Comparison of ENCODE assay signal across 8 cellular contexts in the genomic region with DNA sequence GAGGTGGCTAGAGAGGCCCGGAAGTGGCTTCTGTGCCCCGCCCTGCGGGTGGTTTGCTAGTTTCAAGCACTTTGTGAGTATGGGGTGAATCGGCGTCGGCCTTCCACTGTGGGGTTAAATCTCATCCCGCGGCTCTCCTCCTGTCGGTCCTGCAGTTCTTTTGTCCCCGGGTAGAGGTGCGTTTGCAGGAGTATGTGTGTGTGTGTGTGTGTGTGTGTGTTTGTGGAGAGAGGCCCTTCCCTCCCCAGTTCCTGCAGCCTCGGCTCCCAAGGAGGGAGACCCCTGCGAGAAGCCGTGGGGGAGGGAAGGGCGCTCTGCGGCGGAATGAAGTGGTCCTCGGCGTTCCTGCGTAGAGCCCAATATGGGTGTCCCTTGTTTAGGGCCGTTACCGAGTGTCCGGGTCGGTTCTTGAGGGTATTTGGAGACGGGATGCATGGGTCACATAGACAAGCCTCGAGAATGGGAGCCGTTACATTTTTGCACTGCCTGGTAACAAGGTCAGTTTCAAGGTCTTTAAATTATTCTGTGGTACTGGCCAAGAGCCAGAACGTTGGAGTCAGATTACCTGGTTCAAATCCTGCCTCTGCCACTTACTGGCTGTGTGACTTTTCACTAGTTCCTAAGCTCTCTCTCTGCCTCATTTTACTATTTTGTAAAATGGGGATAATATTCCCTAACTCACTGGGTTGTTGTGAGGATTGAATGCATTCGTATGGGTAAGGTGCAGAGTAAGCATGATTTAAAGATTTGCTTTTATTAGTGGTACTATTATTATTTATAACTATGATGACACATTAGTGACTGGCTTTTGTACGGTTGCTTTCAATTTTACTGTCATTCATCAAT. TPM values are rescaled to one million over a fixed set of nuclear protein-coding genes. Genes with fewer than 3 reads are reported as not detected.
DNase-seq lines count a peak whose midpoint lies in the region; ATAC-seq and TF ChIP-seq lines count a peak whose summit lies in the region.

ZKSCAN3 (plus strand) TSS at position 56 of the 846 bp plus-strand sequence. CDS start 9,640 bp downstream, outside the sequence.

- TF ChIP-seq CTCF in C4-2B (conservative IDR thresholded peaks at IDR 0.05): no peak
- peak in 1 of 3 donors; percentile 23 for TF ChIP-seq CTCF in lower leg skin (IDR thresholded peaks at IDR 0.05)

- no peaks in the 10 kb centered on the region for H3K36me3 ChIP-seq in duodenal mucosa (ENCODE audit: control insufficient read depth in 1 of 2, insufficient read depth in 2 of 2, low read length in 2 of 2)

- H3K4me3 ChIP-seq in duodenal mucosa (ENCODE audit: low read depth in 1 of 2, low read length in 2 of 2) (peak within 1 kb of the TSS; percentile 98 to 99), lower leg skin (ENCODE audit: low read depth, poor library complexity, severe bottlenecking) (peak within 1 kb of the TSS; percentile 78)

- peak within 1 kb of the TSS; percentile 87 to 99 for H3K9ac ChIP-seq in duodenal mucosa (ENCODE audit: low read depth in 1 of 2, low read length in 2 of 2)

- intact Hi-C loops in lower leg skin (cut with DNase I; ENCODE audit: low total_unique reads): no loop called here

- 0 to 1% methylated on average over 27 to 28 of the region's 30 CpGs for WGBS in lower leg skin, 2 donors

- peaks cover 10% of the 10 kb centered on the region in 2 donors for H3K27me3 ChIP-seq in duodenal mucosa (ENCODE audit: control insufficient read depth in 1 of 2, insufficient read depth in 2 of 2, low read length in 2 of 2)

- no peak for TF ChIP-seq POLR2A in lower leg skin (IDR thresholded peaks at IDR 0.05)

- DNase-seq in GM19238 (ENCODE audit: insufficient read length, low spot score) (peak; percentile 76), NCI-H748 treated with DMSO at 0.1 percent for 48 hours (lab: John Stamatoyannopoulos, UW) (peak; percentile 89), lower leg skin (ENCODE audit: low spot score in 2 of 2) (peak; percentile 79 to 96)
- DNase-seq in activated CD4-positive, alpha-beta T cell treated with anti-CD3 and anti-CD28 coated beads, Interleukin-2, amount 50 U/mL, for 48 hours: peak; percentile 85 to 90
- DNase-seq in stimulated activated CD4-positive, alpha-beta T cell treated with anti-CD3 and anti-CD28 coated beads, TNF-alpha, amount 100 ng/mL, for 1 hour (ENCODE audit: low read depth in 3 of 3, low spot score in 1 of 3): peak; percentile 52 to 72 (median 63)

- H3K9me3 ChIP-seq in duodenal mucosa (ENCODE audit: control insufficient read depth in 1 of 2, low read length in 2 of 2): no peaks in the 10 kb centered on the region

- peaks cover 19 to 27% of the 10 kb centered on the region in 2 donors for H3K4me1 ChIP-seq in duodenal mucosa (ENCODE audit: control insufficient read depth in 1 of 2, insufficient read depth in 2 of 2, low read length in 2 of 2)

- ATAC-seq in HG03432 (IDR thresholded peaks at IDR 0.05; ENCODE audit: unreplicated experiment): peak; percentile 98

- H3K27ac ChIP-seq in C4-2B (peak within 1 kb of the TSS; percentile 69), duodenal mucosa (ENCODE audit: low read depth, low read length) (peak within 1 kb of the TSS; percentile 35)

RNA-seq across cellular contexts. Expression of gene ZKSCAN3, which starts in this region (rescaled TPM):
- total RNA-seq in lower leg skin: 1 to 10 TPM; 2.9 to 6.7 (median 4.3) TPM

Comparison
In these comparisons a context has a peak if more than half of its experiments do, and no peak if none do; other contexts are left out.
1. Peak in every context shown above with its lines: DNase-seq, ATAC-seq, H3K4me3 ChIP-seq and H3K27ac ChIP-seq.